11 cellular contexts compared by ENCODE assay signal in genomic region chr17:40510328-40510648, GRCh38.
DNase-seq lines count a peak whose midpoint lies in the region; ATAC-seq and TF ChIP-seq lines count a peak whose summit lies in the region.
"Had no signal": no experiment of that assay in that cellular context is flagged by ENCODE, and none has a peak within 500 bp of the region (broad histone marks: within the 10 kb centered on the region; RNA-seq: fewer than 3 reads in every experiment).

No MANE protein-coding gene starts in this region.

- no peaks in the 10 kb centered on the region for H3K27me3 ChIP-seq in HUES6 (ENCODE audit: control insufficient read depth, insufficient read depth, low read length)

- peaks cover 33% of the 10 kb centered on the region for H3K4me1 ChIP-seq in HUES6 (ENCODE audit: control insufficient read depth, insufficient read depth, low read length)

- no peak overlapping the region for H3K4me3 ChIP-seq in HUES6 (ENCODE audit: low read depth, low read length)
- no peak overlapping the region for H3K4me3 ChIP-seq in foreskin fibroblast (ENCODE audit: low read depth in 1 of 2, low read length in 2 of 2)

- DNase-seq in SW 1271 (lab: John Stamatoyannopoulos, UW) (peak; percentile 69 to 76), foreskin fibroblast (peak; percentile 41 to 64), smooth muscle cell of the brain vasculature (ENCODE audit: low read depth, low spot score) (peak; percentile 52)
- no peak for DNase-seq in stimulated activated CD4-positive, alpha-beta T cell treated with anti-CD3 and anti-CD28 coated beads, Interleukin-4, amount 100 ng/mL, for 1 hour
- DNase-seq in stimulated activated CD4-positive, alpha-beta T cell treated with anti-CD3 and anti-CD28 coated beads, Interleukin-1b, Interleukin-23, amount 100 ng/mL, for 48 hours = no peak
- DNase-seq: activated naive CD4-positive, alpha-beta T cell treated with anti-CD3 and anti-CD28 coated beads, Interleukin-2, amount 10 ng/mL, durations not matched to agents 7 days and 5 days; DMS79; NCI-H1417 treated with DMSO at 0.1 percent for 48 hours; occipital lobe had no signal

- no peaks in the 10 kb centered on the region for H3K9me3 ChIP-seq in HUES6 (ENCODE audit: control insufficient read depth, insufficient read depth, low read depth, low read length)

- no peak for ATAC-seq in GM18861 (IDR thresholded peaks at IDR 0.05; ENCODE audit: unreplicated experiment)

- H3K9ac ChIP-seq in HUES6 (ENCODE audit: low read length) = peak overlapping the region; percentile 1

- no peak overlapping the region for H3K27ac ChIP-seq in HUES6 (ENCODE audit: low read depth, low read length)

- no peaks in the 10 kb centered on the region for H3K36me3 ChIP-seq in HUES6 (ENCODE audit: control insufficient read depth, insufficient read depth, low read length)

- no peak for TF ChIP-seq CTCF in foreskin fibroblast (IDR thresholded peaks at IDR 0.05; ENCODE audit: low read depth, low read length)

Comparison
In these comparisons a context has a peak if more than half of its experiments do, and no peak if none do; other contexts are left out.
1. DNase-seq: peak in SW 1271 (2 of 2), foreskin fibroblast (2 of 2) and smooth muscle cell of the brain vasculature (single experiment); none in stimulated activated CD4-positive, alpha-beta T cell treated with anti-CD3 and anti-CD28 coated beads, Interleukin-4, amount 100 ng/mL, for 1 hour (single experiment) and stimulated activated CD4-positive, alpha-beta T cell treated with anti-CD3 and anti-CD28 coated beads, Interleukin-1b, Interleukin-23, amount 100 ng/mL, for 48 hours (single experiment).